8 cellular contexts compared by ENCODE assay signal in the genomic region with DNA sequence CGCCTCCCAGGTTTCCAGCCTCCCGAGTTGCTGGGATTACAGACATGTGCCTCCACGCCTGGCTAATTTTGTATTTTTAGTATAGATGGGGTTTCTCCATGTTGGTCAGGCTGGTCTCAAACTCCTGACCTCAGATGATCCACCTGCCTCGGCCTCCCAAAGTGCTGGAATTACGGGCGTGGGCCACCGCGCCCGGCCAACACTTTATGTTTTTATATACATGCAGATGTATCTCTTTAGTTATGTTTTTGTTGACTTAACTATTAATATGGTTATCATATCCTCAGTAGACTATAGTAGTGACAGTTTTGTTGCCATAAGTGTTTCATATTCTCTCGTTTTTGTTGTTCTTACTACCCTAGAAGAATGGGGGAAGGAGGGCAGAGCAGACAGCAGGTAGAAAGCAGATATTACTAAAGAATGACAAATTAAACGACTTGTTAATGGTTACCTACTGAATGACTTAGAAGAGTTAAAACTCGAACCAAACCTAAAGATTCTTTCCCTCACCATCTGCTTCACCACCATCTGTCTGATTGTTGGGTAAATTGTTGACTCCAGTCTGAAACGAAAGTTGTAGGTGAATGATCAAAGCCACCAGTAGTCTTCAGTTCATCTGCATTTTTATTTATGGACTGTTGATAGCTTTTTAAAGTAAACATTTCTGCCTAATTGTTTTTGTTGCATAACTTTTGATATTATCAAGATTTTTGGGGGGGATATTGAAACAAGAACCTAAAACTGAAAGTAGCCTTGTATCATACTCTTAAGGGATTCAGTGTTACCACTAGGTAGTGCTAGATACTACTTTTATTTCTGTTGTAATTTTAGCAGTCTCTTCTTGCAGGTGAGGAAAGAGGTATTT.
A peak's percentile ranks its signal among the peaks of the same experiment; 100 is the strongest.
DNase-seq lines count a peak whose midpoint lies in the region; ATAC-seq and TF ChIP-seq lines count a peak whose summit lies in the region.

No MANE protein-coding gene starts in this region.

- POLR2A ChIA-PET in naive thymus-derived CD4-positive, alpha-beta T cell (lab: Charles Lee), result no interaction called here

- H4K20me1 ChIP-seq in OCI-LY1 (ENCODE audit: insufficient read depth, low read length), result no peaks in the 10 kb centered on the region

- no peaks in the 10 kb centered on the region for H3K27me3 Mint-ChIP-seq in naive thymus-derived CD4-positive, alpha-beta T cell

- peak overlapping the region; percentile 36 to 88 (median 69) for H3K27ac Mint-ChIP-seq in naive thymus-derived CD4-positive, alpha-beta T cell

- H3K79me2 ChIP-seq in OCI-LY1 (ENCODE audit: insufficient read depth, low read length), result no peaks in the 10 kb centered on the region

- H3F3A ChIP-seq in OCI-LY1 (ENCODE audit: insufficient read depth, low read length), result no peaks in the 10 kb centered on the region

- H3K4me1 Mint-ChIP-seq in naive thymus-derived CD4-positive, alpha-beta T cell, result peaks cover 8 to 17% (median 12%) of the 10 kb centered on the region in 7 donors

- no peaks in the 10 kb centered on the region for H3K9me2 ChIP-seq in OCI-LY1 (ENCODE audit: low read depth, low read length)

- H3K4me1 ChIP-seq in OCI-LY1 (ENCODE audit: insufficient read depth, low read length, severe bottlenecking), result peaks cover 8% of the 10 kb centered on the region
- no peaks in the 10 kb centered on the region for H3K4me1 ChIP-seq in naive thymus-derived CD4-positive, alpha-beta T cell (ENCODE audit: control insufficient read depth in 2 of 2, insufficient read depth in 2 of 2, low read length in 2 of 2)

- CTCF ChIA-PET in naive thymus-derived CD4-positive, alpha-beta T cell (lab: Charles Lee), result interaction anchor here (1.0 to 2.0 kb wide), 4 partner anchors 14 to 299 kb away, joined by 3 to 10 read pairs (median 6); no protein-coding TSS in a partner anchor

- H3K4me3 ChIP-seq in OCI-LY1 (ENCODE audit: low read depth, low read length, poor library complexity, severe bottlenecking) (no peak overlapping the region), choroid plexus epithelial cell (ENCODE audit: low read depth, low read length) (no peak overlapping the region)
- H3K4me3 ChIP-seq in naive thymus-derived CD4-positive, alpha-beta T cell (ENCODE audit: low read length), result no peak overlapping the region

- no peaks in the 10 kb centered on the region for H3K9me3 Mint-ChIP-seq in naive thymus-derived CD4-positive, alpha-beta T cell

- H3K4me2 ChIP-seq in OCI-LY1 (ENCODE audit: low read length), result peak overlapping the region; percentile 45

- TF ChIP-seq CTCF in OCI-LY1 (IDR thresholded peaks at IDR 0.05; ENCODE audit: low read length) (peak; percentile 83), choroid plexus epithelial cell (conservative IDR thresholded peaks at IDR 0.05; ENCODE audit: low read depth, low read length) (peak; percentile 65)

- H2AFZ ChIP-seq in OCI-LY1 (ENCODE audit: low read length), result no peak overlapping the region

- peaks cover 4 to 36% (median 19%) of the 10 kb centered on the region in 5 donors for H3K36me3 Mint-ChIP-seq in naive thymus-derived CD4-positive, alpha-beta T cell

- H3K4me3 Mint-ChIP-seq in naive thymus-derived CD4-positive, alpha-beta T cell, result peak overlapping the region in 8 of 10 donors; percentile 7 to 64 (median 48)

- no peaks in the 10 kb centered on the region for H3K9me3 ChIP-seq in OCI-LY1 (ENCODE audit: low read length)
- H3K9me3 ChIP-seq in naive thymus-derived CD4-positive, alpha-beta T cell (ENCODE audit: control insufficient read depth in 2 of 3, low read length in 3 of 3), result no peaks in the 10 kb centered on the region

- no peak overlapping the region; the same call in 1 of the 2 replicates for H3K9ac ChIP-seq in OCI-LY1 (ENCODE audit: low read length)

- intact Hi-C loops in naive thymus-derived CD4-positive, alpha-beta T cell (cut with micrococcal nuclease), result loop anchor here (1.0 to 5.0 kb wide), 8 partner anchors 66 to 704 kb away; a partner anchor contains a TSS

- peaks cover 50% of the 10 kb centered on the region for H3K36me3 ChIP-seq in OCI-LY1 (ENCODE audit: insufficient read depth, low read length)
- H3K36me3 ChIP-seq in naive thymus-derived CD4-positive, alpha-beta T cell (ENCODE audit: control insufficient read depth in 2 of 3, insufficient read depth in 3 of 3, low read length in 3 of 3), result peaks cover 26 to 71% (median 34%) of the 10 kb centered on the region in 3 experiments

- peak; percentile 67 to 75 for ATAC-seq in activated CD4-positive, CD25-positive, alpha-beta regulatory T cell treated with anti-CD3 and anti-CD28 coated beads, Interleukin-2, amount 50 U/mL, for 24 hours
- peak; percentile 53 for ATAC-seq in HG02759 (IDR thresholded peaks at IDR 0.05; ENCODE audit: unreplicated experiment)
- peak; percentile 82 for ATAC-seq in naive thymus-derived CD4-positive, alpha-beta T cell

- H3K27me3 ChIP-seq in OCI-LY1 (ENCODE audit: insufficient read depth, low read length), result no peaks in the 10 kb centered on the region
- H3K27me3 ChIP-seq in naive thymus-derived CD4-positive, alpha-beta T cell (ENCODE audit: control insufficient read depth in 2 of 2, insufficient read depth in 2 of 2, low read length in 2 of 2), result no peaks in the 10 kb centered on the region

- no peak for DNase-seq in activated CD4-positive, CD25-positive, alpha-beta regulatory T cell (lab: John Stamatoyannopoulos, UW)
- DNase-seq in choroid plexus epithelial cell (ENCODE audit: low read depth) (peak; percentile 63), nucleus accumbens (lab: John Stamatoyannopoulos, UW) (no peak), activated gamma-delta T cell treated with Interleukin-2 at 50 U/mL for 16 hours (no peak)
- DNase-seq in naive thymus-derived CD4-positive, alpha-beta T cell, result peak in 4 of 9 donors; percentile 14 to 44 (median 41)

- peak overlapping the region; percentile 37 for H3K27ac ChIP-seq in OCI-LY1 (ENCODE audit: low read depth, low read length, poor library complexity, severe bottlenecking)
- H3K27ac ChIP-seq in naive thymus-derived CD4-positive, alpha-beta T cell (ENCODE audit: low read depth, low read length), result peak overlapping the region; percentile 47
